In genomic region chr13:33676700-33677048, GRCh38 we compare ENCODE assay signal across 8 cellular contexts.
DNase-seq lines count a peak whose midpoint lies in the region; ATAC-seq, FAIRE-seq and TF ChIP-seq lines count a peak whose summit lies in the region.

No MANE protein-coding gene starts in this region.

- no peaks in the 10 kb centered on the region for H3K79me2 ChIP-seq in keratinocyte (ENCODE audit: control insufficient read depth, insufficient read depth, low read length)

- in situ Hi-C loops in astrocyte of the cerebellum (cut with HindIII; ENCODE audit: low sequenced_read_pairs): no loop called here

- no peaks in the 10 kb centered on the region for H3K9me3 ChIP-seq in keratinocyte (ENCODE audit: control insufficient read depth, low read depth, low read length)

- DNase-seq in AG08396 (ENCODE audit: low spot score) (peak; percentile 69), GM19239 (ENCODE audit: insufficient read length, low spot score) (no peak), NCI-H510A treated with DMSO at 0.1 percent for 48 hours (lab: John Stamatoyannopoulos, UW) (peak; percentile 13), astrocyte of the cerebellum (ENCODE audit: low read depth) (no peak), keratinocyte (ENCODE audit: low read depth, low spot score) (no peak)
- peak; percentile 35 for DNase-seq in stimulated activated CD8-positive, alpha-beta memory T cell treated with anti-CD3 and anti-CD28 coated beads, Interleukin-4, amount 100 ng/mL, for 48 hours

- no peak for TF ChIP-seq CTCF in astrocyte of the cerebellum (IDR thresholded peaks at IDR 0.05; ENCODE audit: low read depth, low read length, missing control alignments)
- no peak for TF ChIP-seq CTCF in keratinocyte (optimal IDR thresholded peaks at IDR 0.05 in 1 of 3, IDR thresholded peaks at IDR 0.05 in 1 of 3, conservative IDR thresholded peaks at IDR 0.05 in 1 of 3; ENCODE audit: extremely low read depth in 1 of 3, insufficient read depth in 2 of 3, low read length in 3 of 3)

- FAIRE-seq in GM19239 (lab: Jason Lieb, UNC): peak; percentile 84
- peak; percentile 90 for FAIRE-seq in keratinocyte (lab: Jason Lieb, UNC)

- peak overlapping the region; percentile 99 for H3K4me2 ChIP-seq in keratinocyte (ENCODE audit: control insufficient read depth, extremely low read depth, insufficient read depth, low read depth, low read length)

- no peak for ATAC-seq in activated CD4-positive, CD25-positive, alpha-beta regulatory T cell treated with anti-CD3 and anti-CD28 coated beads, Interleukin-2, amount 50 U/mL, for 24 hours
- ATAC-seq in HG03469 (IDR thresholded peaks at IDR 0.05; ENCODE audit: unreplicated experiment): no peak

- H3K27ac ChIP-seq in keratinocyte (ENCODE audit: control insufficient read depth, insufficient read depth, low read length): no peak overlapping the region

- dilution Hi-C loops in keratinocyte (cut with MboI; ENCODE audit: extremely low pct_ligation_motif_present, low sequenced_read_pairs): no loop called here

- peak overlapping the region; percentile 22 for H3K9ac ChIP-seq in keratinocyte (ENCODE audit: control insufficient read depth, extremely low read depth, insufficient read depth, low read length)

- H3K4me1 ChIP-seq in keratinocyte (ENCODE audit: control insufficient read depth, extremely low read depth, insufficient read depth, low read length): peaks cover 11% of the 10 kb centered on the region

- peak overlapping the region; percentile 76 for H2AFZ ChIP-seq in keratinocyte (ENCODE audit: control insufficient read depth, low read length)

- no peaks in the 10 kb centered on the region for H4K20me1 ChIP-seq in keratinocyte (ENCODE audit: control insufficient read depth, extremely low read depth, insufficient read depth, low read length)

- H3K9me1 ChIP-seq in keratinocyte (ENCODE audit: control insufficient read depth, extremely low read depth, insufficient read depth, low read length): no peaks in the 10 kb centered on the region

- H3K4me3 ChIP-seq in astrocyte of the cerebellum (ENCODE audit: low read depth, low read length) (peak overlapping the region; percentile 3), keratinocyte (ENCODE audit: control insufficient read depth in 2 of 3, extremely low read depth in 1 of 3, insufficient read depth in 2 of 3, low read depth in 1 of 3, low read length in 3 of 3) (peak overlapping the region; percentile 37 to 72 (median 63))

- no peaks in the 10 kb centered on the region for H3K36me3 ChIP-seq in keratinocyte (ENCODE audit: control insufficient read depth in 2 of 2, extremely low read depth in 1 of 2, insufficient read depth in 2 of 2, low read length in 2 of 2)

- H3K27me3 ChIP-seq in keratinocyte (ENCODE audit: control insufficient read depth, extremely low read depth, insufficient read depth, low read length): no peaks in the 10 kb centered on the region

Comparison
In these comparisons a context has a peak if more than half of its experiments do, and no peak if none do; other contexts are left out.
1. DNase-seq: peak in AG08396 (single experiment), NCI-H510A treated with DMSO at 0.1 percent for 48 hours (single experiment) and stimulated activated CD8-positive, alpha-beta memory T cell treated with anti-CD3 and anti-CD28 coated beads, Interleukin-4, amount 100 ng/mL, for 48 hours (single experiment); none in GM19239 (single experiment), astrocyte of the cerebellum (single experiment) and keratinocyte (single experiment).